18 cellular contexts compared by ENCODE assay signal in the genomic region with DNA sequence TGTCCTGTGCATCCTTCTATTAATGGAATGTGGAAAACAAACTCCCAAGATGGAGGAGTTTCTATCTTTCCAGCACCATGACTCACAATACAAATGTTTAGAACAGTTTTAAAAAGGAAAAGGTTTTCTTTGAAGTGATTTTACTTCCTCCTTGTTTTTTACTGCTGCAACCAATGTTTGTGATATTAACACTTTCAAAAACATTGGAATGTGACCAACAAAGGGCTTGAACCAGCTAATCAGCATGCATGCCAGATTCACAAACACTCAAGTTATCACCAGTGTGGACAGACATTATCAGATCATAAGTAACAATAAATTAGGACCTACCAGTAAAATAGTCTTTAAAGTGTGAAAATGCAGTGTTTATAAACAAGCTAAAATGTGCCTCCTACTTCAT. TPM values are rescaled to one million over a fixed set of nuclear protein-coding genes. Genes with fewer than 3 reads are reported as not detected.
"Had no signal": no experiment of that assay in that cellular context is flagged by ENCODE, and none has a peak within 500 bp of the region (broad histone marks: within the 10 kb centered on the region; RNA-seq: fewer than 3 reads in every experiment).

No MANE protein-coding gene starts in this region.

- H3K36me3 Mint-ChIP-seq: activated CD4-positive, alpha-beta memory T cell treated with anti-CD3 and anti-CD28 coated beads for 36 hours; activated CD8-positive, alpha-beta memory T cell treated with anti-CD3 and anti-CD28 coated beads, Interleukin-2, amount 10 ng/mL, durations not matched to agents 7 days and 5 days; activated naive CD4-positive, alpha-beta T cell treated with anti-CD3 and anti-CD28 coated beads, Interleukin-2, amount 50 U/mL, for 72 hours; naive thymus-derived CD4-positive, alpha-beta T cell had no signal

- H3K4me3 ChIP-seq: mucosa of descending colon, tibial artery, vagina had no signal

- H3K27me3 ChIP-seq: vagina had no signal

- H3K36me3 ChIP-seq: neutrophil, tibial artery, vagina had no signal

- H3K9me3 Mint-ChIP-seq: activated CD4-positive, alpha-beta memory T cell treated with anti-CD3 and anti-CD28 coated beads for 36 hours; activated naive CD4-positive, alpha-beta T cell treated with anti-CD3 and anti-CD28 coated beads, Interleukin-2, amount 50 U/mL, for 72 hours; activated T-cell treated with anti-CD3 and anti-CD28 coated beads, Interleukin-2, amount 50 U/mL, for 24 hours; naive thymus-derived CD4-positive, alpha-beta T cell had no signal

- H3K4me1 ChIP-seq: tibial artery had no signal

- H3K9me3 ChIP-seq: mucosa of descending colon, neutrophil, tibial artery, vagina had no signal

- H3K27ac ChIP-seq: neutrophil, tibial artery had no signal

- DNase-seq: activated CD4-positive, alpha-beta memory T cell treated with anti-CD3 and anti-CD28 coated beads for 36 hours; activated CD4-positive, alpha-beta T cell treated with anti-CD3 and anti-CD28 coated beads for 36 hours; activated CD8-positive, alpha-beta memory T cell treated with anti-CD3 and anti-CD28 coated beads, Interleukin-2, amount 10 ng/mL, durations not matched to agents 7 days and 5 days; activated effector memory CD4-positive, alpha-beta T cell treated with Interleukin-2 at 50 U/mL for 16 hours; activated T-cell treated with anti-CD3 and anti-CD28 coated beads, Interleukin-2, amount 50 U/mL, for 24 hours; foreskin melanocyte; left colon; mucosa of descending colon; naive thymus-derived CD4-positive, alpha-beta T cell; posterior cingulate gyrus; stimulated activated CD4-positive, alpha-beta T cell treated with anti-CD3 and anti-CD28 coated beads, Interleukin-15, amount 100 ng/mL, for 24 hours; stimulated activated CD4-positive, alpha-beta T cell treated with anti-CD3 and anti-CD28 coated beads, Interleukin-4, amount 100 ng/mL, for 24 hours; stimulated activated naive CD4-positive, alpha-beta T cell; T-helper 17 cell; tibial artery had no signal

- ATAC-seq: activated CD4-positive, alpha-beta T cell treated with anti-CD3 and anti-CD28 coated beads for 36 hours; activated CD8-positive, alpha-beta memory T cell treated with anti-CD3 and anti-CD28 coated beads, Interleukin-2, amount 10 ng/mL, durations not matched to agents 7 days and 5 days; activated naive CD4-positive, alpha-beta T cell treated with anti-CD3 and anti-CD28 coated beads, Interleukin-2, amount 50 U/mL, for 72 hours; left colon; mucosa of descending colon; naive thymus-derived CD4-positive, alpha-beta T cell; T-helper 17 cell had no signal

- H3K27ac Mint-ChIP-seq: activated CD4-positive, alpha-beta memory T cell treated with anti-CD3 and anti-CD28 coated beads for 36 hours; activated CD4-positive, alpha-beta T cell treated with anti-CD3 and anti-CD28 coated beads for 36 hours; activated CD8-positive, alpha-beta memory T cell treated with anti-CD3 and anti-CD28 coated beads, Interleukin-2, amount 10 ng/mL, durations not matched to agents 7 days and 5 days; activated naive CD4-positive, alpha-beta T cell treated with anti-CD3 and anti-CD28 coated beads, Interleukin-2, amount 50 U/mL, for 72 hours; activated T-cell treated with anti-CD3 and anti-CD28 coated beads, Interleukin-2, amount 50 U/mL, for 24 hours; T-helper 17 cell had no signal

- H3K4me3 Mint-ChIP-seq: activated CD4-positive, alpha-beta memory T cell treated with anti-CD3 and anti-CD28 coated beads for 36 hours; activated CD4-positive, alpha-beta T cell treated with anti-CD3 and anti-CD28 coated beads for 36 hours; activated CD8-positive, alpha-beta memory T cell treated with anti-CD3 and anti-CD28 coated beads, Interleukin-2, amount 10 ng/mL, durations not matched to agents 7 days and 5 days; activated T-cell treated with anti-CD3 and anti-CD28 coated beads, Interleukin-2, amount 50 U/mL, for 24 hours; naive thymus-derived CD4-positive, alpha-beta T cell; T-helper 17 cell had no signal

RNA-seq across cellular contexts. Expression of gene CPVL, which starts 30.0 kb away (rescaled TPM):
- total RNA-seq: activated CD4-positive, alpha-beta memory T cell treated with anti-CD3 and anti-CD28 coated beads for 36 hours; activated CD4-positive, alpha-beta T cell treated with anti-CD3 and anti-CD28 coated beads for 36 hours; activated naive CD4-positive, alpha-beta T cell treated with anti-CD3 and anti-CD28 coated beads, Interleukin-2, amount 50 U/mL, for 72 hours had no signal
